In the genomic region with DNA sequence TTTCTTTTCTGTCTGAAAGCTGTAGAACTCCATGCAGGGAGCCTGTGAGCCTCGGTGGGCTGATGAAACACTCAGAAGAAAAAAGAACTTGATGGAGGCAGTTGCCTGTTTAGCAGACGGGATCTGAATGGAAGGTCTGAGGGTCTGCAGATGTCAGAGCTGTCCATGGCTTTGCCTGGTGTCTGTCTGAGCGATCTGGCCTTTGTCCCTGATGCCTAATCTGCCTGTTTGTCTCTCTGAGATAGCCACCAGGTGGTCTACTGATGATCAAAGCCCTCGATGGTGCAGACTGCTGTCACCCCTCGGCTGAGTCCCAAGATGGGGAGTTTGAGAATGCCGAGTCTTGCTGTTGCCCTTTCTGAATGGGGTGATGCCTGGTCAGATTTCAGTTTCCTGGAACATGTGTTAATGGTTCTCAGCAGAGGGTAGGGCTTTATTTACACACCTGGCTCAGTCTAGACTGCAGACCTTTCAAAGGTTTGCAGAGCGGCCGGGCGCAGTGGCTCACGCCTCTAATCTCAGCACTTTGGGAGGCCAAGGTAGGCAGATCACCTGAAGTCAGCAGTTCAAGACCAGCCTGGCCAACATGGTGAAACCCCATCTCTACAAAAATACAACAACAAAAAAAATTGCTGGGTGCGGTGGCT, we compare ENCODE assay signal across 1 cellular context.
TF ChIP-seq lines count a peak whose summit lies in the region.

No MANE protein-coding gene starts in this region.

TF ChIP-seq in HepG2, 621 proteins besides CTCF, POLR2A, EP300 and RAD21 (continued from another document):
- TF ChIP-seq, protein P1, sequence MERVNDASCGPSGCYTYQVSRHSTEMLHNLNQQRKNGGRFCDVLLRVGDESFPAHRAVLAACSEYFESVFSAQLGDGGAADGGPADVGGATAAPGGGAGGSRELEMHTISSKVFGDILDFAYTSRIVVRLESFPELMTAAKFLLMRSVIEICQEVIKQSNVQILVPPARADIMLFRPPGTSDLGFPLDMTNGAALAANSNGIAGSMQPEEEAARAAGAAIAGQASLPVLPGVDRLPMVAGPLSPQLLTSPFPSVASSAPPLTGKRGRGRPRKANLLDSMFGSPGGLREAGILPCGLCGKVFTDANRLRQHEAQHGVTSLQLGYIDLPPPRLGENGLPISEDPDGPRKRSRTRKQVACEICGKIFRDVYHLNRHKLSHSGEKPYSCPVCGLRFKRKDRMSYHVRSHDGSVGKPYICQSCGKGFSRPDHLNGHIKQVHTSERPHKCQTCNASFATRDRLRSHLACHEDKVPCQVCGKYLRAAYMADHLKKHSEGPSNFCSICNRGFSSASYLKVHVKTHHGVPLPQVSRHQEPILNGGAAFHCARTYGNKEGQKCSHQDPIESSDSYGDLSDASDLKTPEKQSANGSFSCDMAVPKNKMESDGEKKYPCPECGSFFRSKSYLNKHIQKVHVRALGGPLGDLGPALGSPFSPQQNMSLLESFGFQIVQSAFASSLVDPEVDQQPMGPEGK (CRISPR knock-in tag; IDR thresholded peaks at IDR 0.05), result no peak
- no peak for TF ChIP-seq ZFP37 (CRISPR knock-in tag; IDR thresholded peaks at IDR 0.05; ENCODE audit: borderline replicate concordance)
- TF ChIP-seq, protein P2, sequence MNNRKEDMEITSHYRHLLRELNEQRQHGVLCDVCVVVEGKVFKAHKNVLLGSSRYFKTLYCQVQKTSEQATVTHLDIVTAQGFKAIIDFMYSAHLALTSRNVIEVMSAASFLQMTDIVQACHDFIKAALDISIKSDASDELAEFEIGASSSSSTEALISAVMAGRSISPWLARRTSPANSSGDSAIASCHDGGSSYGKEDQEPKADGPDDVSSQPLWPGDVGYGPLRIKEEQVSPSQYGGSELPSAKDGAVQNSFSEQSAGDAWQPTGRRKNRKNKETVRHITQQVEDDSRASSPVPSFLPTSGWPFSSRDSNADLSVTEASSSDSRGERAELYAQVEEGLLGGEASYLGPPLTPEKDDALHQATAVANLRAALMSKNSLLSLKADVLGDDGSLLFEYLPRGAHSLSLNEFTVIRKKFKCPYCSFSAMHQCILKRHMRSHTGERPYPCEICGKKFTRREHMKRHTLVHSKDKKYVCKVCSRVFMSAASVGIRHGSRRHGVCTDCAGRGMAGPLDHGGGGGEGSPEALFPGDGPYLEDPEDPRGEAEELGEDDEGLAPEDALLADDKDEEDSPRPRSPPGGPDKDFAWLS (CRISPR knock-in tag; IDR thresholded peaks at IDR 0.05; ENCODE audit: borderline replicate concordance), result no peak
- TF ChIP-seq YY1 (IDR thresholded peaks at IDR 0.05; ENCODE audit: insufficient read depth, insufficient replicate concordance, low read depth, low read length), result no peak
- no peak for TF ChIP-seq NR3C1 (CRISPR knock-in tag; IDR thresholded peaks at IDR 0.05)
- no peak for TF ChIP-seq REL (CRISPR knock-in tag; conservative IDR thresholded peaks at IDR 0.05)
- TF ChIP-seq, protein P3, sequence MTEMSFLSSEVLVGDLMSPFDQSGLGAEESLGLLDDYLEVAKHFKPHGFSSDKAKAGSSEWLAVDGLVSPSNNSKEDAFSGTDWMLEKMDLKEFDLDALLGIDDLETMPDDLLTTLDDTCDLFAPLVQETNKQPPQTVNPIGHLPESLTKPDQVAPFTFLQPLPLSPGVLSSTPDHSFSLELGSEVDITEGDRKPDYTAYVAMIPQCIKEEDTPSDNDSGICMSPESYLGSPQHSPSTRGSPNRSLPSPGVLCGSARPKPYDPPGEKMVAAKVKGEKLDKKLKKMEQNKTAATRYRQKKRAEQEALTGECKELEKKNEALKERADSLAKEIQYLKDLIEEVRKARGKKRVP (CRISPR knock-in tag; IDR thresholded peaks at IDR 0.05), result no peak
- no peak for TF ChIP-seq HNRNPK (IDR thresholded peaks at IDR 0.05; ENCODE audit: low read depth, low read length, poor library complexity, severe bottlenecking)
- TF ChIP-seq, protein P4, sequence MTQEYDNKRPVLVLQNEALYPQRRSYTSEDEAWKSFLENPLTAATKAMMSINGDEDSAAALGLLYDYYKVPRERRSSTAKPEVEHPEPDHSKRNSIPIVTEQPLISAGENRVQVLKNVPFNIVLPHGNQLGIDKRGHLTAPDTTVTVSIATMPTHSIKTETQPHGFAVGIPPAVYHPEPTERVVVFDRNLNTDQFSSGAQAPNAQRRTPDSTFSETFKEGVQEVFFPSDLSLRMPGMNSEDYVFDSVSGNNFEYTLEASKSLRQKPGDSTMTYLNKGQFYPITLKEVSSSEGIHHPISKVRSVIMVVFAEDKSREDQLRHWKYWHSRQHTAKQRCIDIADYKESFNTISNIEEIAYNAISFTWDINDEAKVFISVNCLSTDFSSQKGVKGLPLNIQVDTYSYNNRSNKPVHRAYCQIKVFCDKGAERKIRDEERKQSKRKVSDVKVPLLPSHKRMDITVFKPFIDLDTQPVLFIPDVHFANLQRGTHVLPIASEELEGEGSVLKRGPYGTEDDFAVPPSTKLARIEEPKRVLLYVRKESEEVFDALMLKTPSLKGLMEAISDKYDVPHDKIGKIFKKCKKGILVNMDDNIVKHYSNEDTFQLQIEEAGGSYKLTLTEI (CRISPR knock-in tag; conservative IDR thresholded peaks at IDR 0.05), result no peak
- no peak for TF ChIP-seq SALL1 (CRISPR knock-in tag; IDR thresholded peaks at IDR 0.05)
- TF ChIP-seq NBN (conservative IDR thresholded peaks at IDR 0.05), result no peak
- TF ChIP-seq, protein P5, sequence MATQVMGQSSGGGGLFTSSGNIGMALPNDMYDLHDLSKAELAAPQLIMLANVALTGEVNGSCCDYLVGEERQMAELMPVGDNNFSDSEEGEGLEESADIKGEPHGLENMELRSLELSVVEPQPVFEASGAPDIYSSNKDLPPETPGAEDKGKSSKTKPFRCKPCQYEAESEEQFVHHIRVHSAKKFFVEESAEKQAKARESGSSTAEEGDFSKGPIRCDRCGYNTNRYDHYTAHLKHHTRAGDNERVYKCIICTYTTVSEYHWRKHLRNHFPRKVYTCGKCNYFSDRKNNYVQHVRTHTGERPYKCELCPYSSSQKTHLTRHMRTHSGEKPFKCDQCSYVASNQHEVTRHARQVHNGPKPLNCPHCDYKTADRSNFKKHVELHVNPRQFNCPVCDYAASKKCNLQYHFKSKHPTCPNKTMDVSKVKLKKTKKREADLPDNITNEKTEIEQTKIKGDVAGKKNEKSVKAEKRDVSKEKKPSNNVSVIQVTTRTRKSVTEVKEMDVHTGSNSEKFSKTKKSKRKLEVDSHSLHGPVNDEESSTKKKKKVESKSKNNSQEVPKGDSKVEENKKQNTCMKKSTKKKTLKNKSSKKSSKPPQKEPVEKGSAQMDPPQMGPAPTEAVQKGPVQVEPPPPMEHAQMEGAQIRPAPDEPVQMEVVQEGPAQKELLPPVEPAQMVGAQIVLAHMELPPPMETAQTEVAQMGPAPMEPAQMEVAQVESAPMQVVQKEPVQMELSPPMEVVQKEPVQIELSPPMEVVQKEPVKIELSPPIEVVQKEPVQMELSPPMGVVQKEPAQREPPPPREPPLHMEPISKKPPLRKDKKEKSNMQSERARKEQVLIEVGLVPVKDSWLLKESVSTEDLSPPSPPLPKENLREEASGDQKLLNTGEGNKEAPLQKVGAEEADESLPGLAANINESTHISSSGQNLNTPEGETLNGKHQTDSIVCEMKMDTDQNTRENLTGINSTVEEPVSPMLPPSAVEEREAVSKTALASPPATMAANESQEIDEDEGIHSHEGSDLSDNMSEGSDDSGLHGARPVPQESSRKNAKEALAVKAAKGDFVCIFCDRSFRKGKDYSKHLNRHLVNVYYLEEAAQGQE (IDR thresholded peaks at IDR 0.05; ENCODE audit: borderline replicate concordance in 1 of 2, low read depth in 1 of 2, low read length in 2 of 2), result no peak
- TF ChIP-seq ZNF296 (CRISPR knock-in tag; conservative IDR thresholded peaks at IDR 0.05), result no peak
- TF ChIP-seq, protein P6, sequence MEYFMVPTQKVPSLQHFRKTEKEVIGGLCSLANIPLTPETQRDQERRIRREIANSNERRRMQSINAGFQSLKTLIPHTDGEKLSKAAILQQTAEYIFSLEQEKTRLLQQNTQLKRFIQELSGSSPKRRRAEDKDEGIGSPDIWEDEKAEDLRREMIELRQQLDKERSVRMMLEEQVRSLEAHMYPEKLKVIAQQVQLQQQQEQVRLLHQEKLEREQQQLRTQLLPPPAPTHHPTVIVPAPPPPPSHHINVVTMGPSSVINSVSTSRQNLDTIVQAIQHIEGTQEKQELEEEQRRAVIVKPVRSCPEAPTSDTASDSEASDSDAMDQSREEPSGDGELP (IDR thresholded peaks at IDR 0.05; ENCODE audit: borderline replicate concordance, low read depth), result peak; percentile 24; the same call in 1 of the 2 replicates
- peak; percentile 81 for TF ChIP-seq SKI (IDR thresholded peaks at IDR 0.05; ENCODE audit: partially characterized antibody)
- no peak for TF ChIP-seq ZNF460 (CRISPR knock-in tag; IDR thresholded peaks at IDR 0.05; ENCODE audit: borderline replicate concordance)
- peak; percentile 37; the same call in 1 of the 2 replicates for TF ChIP-seq ZNF7 (CRISPR knock-in tag; IDR thresholded peaks at IDR 0.05)
- TF ChIP-seq, protein P7, sequence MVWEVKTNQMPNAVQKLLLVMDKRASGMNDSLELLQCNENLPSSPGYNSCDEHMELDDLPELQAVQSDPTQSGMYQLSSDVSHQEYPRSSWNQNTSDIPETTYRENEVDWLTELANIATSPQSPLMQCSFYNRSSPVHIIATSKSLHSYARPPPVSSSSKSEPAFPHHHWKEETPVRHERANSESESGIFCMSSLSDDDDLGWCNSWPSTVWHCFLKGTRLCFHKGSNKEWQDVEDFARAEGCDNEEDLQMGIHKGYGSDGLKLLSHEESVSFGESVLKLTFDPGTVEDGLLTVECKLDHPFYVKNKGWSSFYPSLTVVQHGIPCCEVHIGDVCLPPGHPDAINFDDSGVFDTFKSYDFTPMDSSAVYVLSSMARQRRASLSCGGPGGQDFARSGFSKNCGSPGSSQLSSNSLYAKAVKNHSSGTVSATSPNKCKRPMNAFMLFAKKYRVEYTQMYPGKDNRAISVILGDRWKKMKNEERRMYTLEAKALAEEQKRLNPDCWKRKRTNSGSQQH (CRISPR knock-in tag; IDR thresholded peaks at IDR 0.05; ENCODE audit: low read depth), result no peak
- 0 out of 2 replicates have a peak, but pooled peaks have one; percentile 12 for TF ChIP-seq FOXA3 (CRISPR knock-in tag; IDR thresholded peaks at IDR 0.05)
- no peak for TF ChIP-seq ZNF468 (CRISPR knock-in tag; IDR thresholded peaks at IDR 0.05)
- no peak for TF ChIP-seq AGO1 (IDR thresholded peaks at IDR 0.05; ENCODE audit: low read depth, low read length, poor library complexity, severe bottlenecking)
- TF ChIP-seq, protein P8, sequence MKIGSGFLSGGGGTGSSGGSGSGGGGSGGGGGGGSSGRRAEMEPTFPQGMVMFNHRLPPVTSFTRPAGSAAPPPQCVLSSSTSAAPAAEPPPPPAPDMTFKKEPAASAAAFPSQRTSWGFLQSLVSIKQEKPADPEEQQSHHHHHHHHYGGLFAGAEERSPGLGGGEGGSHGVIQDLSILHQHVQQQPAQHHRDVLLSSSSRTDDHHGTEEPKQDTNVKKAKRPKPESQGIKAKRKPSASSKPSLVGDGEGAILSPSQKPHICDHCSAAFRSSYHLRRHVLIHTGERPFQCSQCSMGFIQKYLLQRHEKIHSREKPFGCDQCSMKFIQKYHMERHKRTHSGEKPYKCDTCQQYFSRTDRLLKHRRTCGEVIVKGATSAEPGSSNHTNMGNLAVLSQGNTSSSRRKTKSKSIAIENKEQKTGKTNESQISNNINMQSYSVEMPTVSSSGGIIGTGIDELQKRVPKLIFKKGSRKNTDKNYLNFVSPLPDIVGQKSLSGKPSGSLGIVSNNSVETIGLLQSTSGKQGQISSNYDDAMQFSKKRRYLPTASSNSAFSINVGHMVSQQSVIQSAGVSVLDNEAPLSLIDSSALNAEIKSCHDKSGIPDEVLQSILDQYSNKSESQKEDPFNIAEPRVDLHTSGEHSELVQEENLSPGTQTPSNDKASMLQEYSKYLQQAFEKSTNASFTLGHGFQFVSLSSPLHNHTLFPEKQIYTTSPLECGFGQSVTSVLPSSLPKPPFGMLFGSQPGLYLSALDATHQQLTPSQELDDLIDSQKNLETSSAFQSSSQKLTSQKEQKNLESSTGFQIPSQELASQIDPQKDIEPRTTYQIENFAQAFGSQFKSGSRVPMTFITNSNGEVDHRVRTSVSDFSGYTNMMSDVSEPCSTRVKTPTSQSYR (CRISPR knock-in tag; IDR thresholded peaks at IDR 0.05; ENCODE audit: borderline replicate concordance), result no peak
- TF ChIP-seq MED13 (CRISPR knock-in tag; IDR thresholded peaks at IDR 0.05), result no peak
